In genomic region chr15:66647358-66647757, GRCh38 we compare ENCODE assay signal across 12 cellular contexts. TPM values are rescaled to one million over a fixed set of nuclear protein-coding genes. Genes with fewer than 3 reads are reported as not detected.
DNase-seq lines count a peak whose midpoint lies in the region; ATAC-seq and TF ChIP-seq lines count a peak whose summit lies in the region.
"Had no signal": no experiment of that assay in that cellular context is flagged by ENCODE, and none has a peak within 500 bp of the region (broad histone marks: within the 10 kb centered on the region; RNA-seq: fewer than 3 reads in every experiment).

No MANE protein-coding gene starts in this region.

- TF ChIP-seq RAD21 in IMR-90 (IDR thresholded peaks at IDR 0.05; ENCODE audit: low read length), result no peak

- H3K4me3 Mint-ChIP-seq in dendritic cell treated with granulocyte-macrophage colony-stimulating factor and Interleukin-4, amounts not matched to agents 40 ng/mL and 50 ng/mL, for 4 days, result no peak overlapping the region
- no peak overlapping the region for H3K4me3 Mint-ChIP-seq in stimulated activated effector memory CD8-positive, alpha-beta T cell treated with anti-CD3 and anti-CD28 coated beads, Interleukin-12 subunit alpha, Interleukin-12 subunit beta, amount 100 ng/mL, for 72 hours

- no peaks in the 10 kb centered on the region; a peak in 1 of 4 replicates for H3K79me1 ChIP-seq in IMR-90 (ENCODE audit: low read depth in 1 of 2, low read length in 2 of 2)

- H3K27ac ChIP-seq in IMR-90 (ENCODE audit: insufficient read depth, low read length), result no peak overlapping the region
- peak overlapping the region; percentile 30 for H3K27ac ChIP-seq in layer of hippocampus (ENCODE audit: low read depth, low read length)
- peak overlapping the region in 2 of 4 donors; percentile 7 to 51 for H3K27ac ChIP-seq in gastroesophageal sphincter
- H3K27ac ChIP-seq: pancreas had no signal

- H3K18ac ChIP-seq in IMR-90 (ENCODE audit: low read depth, low read length), result no peak overlapping the region

- peaks cover 12% of the 10 kb centered on the region for H3K4me1 ChIP-seq in IMR-90 (ENCODE audit: control insufficient read depth, insufficient read depth, low read length)
- H3K4me1 ChIP-seq in gastroesophageal sphincter, result peaks cover 0 to 26% (median 0%) of the 10 kb centered on the region in 3 donors
- H3K4me1 ChIP-seq: pancreas had no signal

- H3K4me3 ChIP-seq in IMR-90 (ENCODE audit: insufficient read depth, low read depth, low read length), result no peak overlapping the region
- H3K4me3 ChIP-seq in gastroesophageal sphincter, result no peak overlapping the region
- H3K4me3 ChIP-seq: pancreas had no signal

- TF ChIP-seq POLR2A in IMR-90 (IDR thresholded peaks at IDR 0.05; ENCODE audit: low read depth, low read length) (no peak), gastroesophageal sphincter (IDR thresholded peaks at IDR 0.05) (no peak)

- H3K4me2 ChIP-seq in IMR-90 (ENCODE audit: low read depth, low read length), result no peak overlapping the region

- in situ Hi-C loops in IMR-90 (cut with MboI; ENCODE audit: low sequenced_read_pairs), result no loop called here

- no peak overlapping the region for H3K14ac ChIP-seq in IMR-90 (replicated peaks; ENCODE audit: low read depth, low read length)

- TF ChIP-seq EP300 in gastroesophageal sphincter (IDR thresholded peaks at IDR 0.05), result no peak

- H2AFZ ChIP-seq in IMR-90 (replicated peaks; ENCODE audit: low read length, poor library complexity), result no peak overlapping the region

- no peak for TF ChIP-seq CTCF in IMR-90 (conservative IDR thresholded peaks at IDR 0.05; ENCODE audit: low read depth, low read length)
- TF ChIP-seq CTCF in gastroesophageal sphincter (IDR thresholded peaks at IDR 0.05), result no peak

- H3K27ac Mint-ChIP-seq in dendritic cell treated with granulocyte-macrophage colony-stimulating factor and Interleukin-4, amounts not matched to agents 40 ng/mL and 50 ng/mL, for 4 days, result peak overlapping the region; percentile 28
- no peak overlapping the region for H3K27ac Mint-ChIP-seq in stimulated activated effector memory CD8-positive, alpha-beta T cell treated with anti-CD3 and anti-CD28 coated beads, Interleukin-12 subunit alpha, Interleukin-12 subunit beta, amount 100 ng/mL, for 72 hours
- H3K27ac Mint-ChIP-seq: activated naive CD4-positive, alpha-beta T cell treated with anti-CD3 and anti-CD28 coated beads, Interleukin-2, amount 50 U/mL, for 72 hours had no signal

- dilution Hi-C loops in IMR-90 (cut with HindIII; ENCODE audit: low sequenced_read_pairs, unreplicated experiment), result no loop called here

- no peaks in the 10 kb centered on the region for H3K9me3 Mint-ChIP-seq in dendritic cell treated with granulocyte-macrophage colony-stimulating factor and Interleukin-4, amounts not matched to agents 40 ng/mL and 50 ng/mL, for 4 days
- H3K9me3 Mint-ChIP-seq in stimulated activated effector memory CD8-positive, alpha-beta T cell treated with anti-CD3 and anti-CD28 coated beads, Interleukin-12 subunit alpha, Interleukin-12 subunit beta, amount 100 ng/mL, for 72 hours, result no peaks in the 10 kb centered on the region
- H3K9me3 Mint-ChIP-seq: activated naive CD4-positive, alpha-beta T cell treated with anti-CD3 and anti-CD28 coated beads, Interleukin-2, amount 50 U/mL, for 72 hours had no signal

- H3K9ac ChIP-seq in IMR-90 (ENCODE audit: low read depth, low read length), result no peak overlapping the region

- no peak for ATAC-seq in IMR-90 (ENCODE audit: low read depth)
- peak; percentile 11 for ATAC-seq in stimulated activated effector memory CD8-positive, alpha-beta T cell treated with anti-CD3 and anti-CD28 coated beads, Interleukin-12 subunit alpha, Interleukin-12 subunit beta, amount 100 ng/mL, for 72 hours
- no peak for ATAC-seq in GM19395 (IDR thresholded peaks at IDR 0.05; ENCODE audit: unreplicated experiment)
- no peak for ATAC-seq in gastroesophageal sphincter
- no peak for ATAC-seq in GM18511 (IDR thresholded peaks at IDR 0.05; ENCODE audit: unreplicated experiment)
- no peak for ATAC-seq in GM21526 (IDR thresholded peaks at IDR 0.05; ENCODE audit: low FRiP score, unreplicated experiment)
- ATAC-seq: activated naive CD4-positive, alpha-beta T cell treated with anti-CD3 and anti-CD28 coated beads, Interleukin-2, amount 50 U/mL, for 72 hours; HCT116 had no signal

- DNase-seq in IMR-90, result no peak
- DNase-seq in stimulated activated effector memory CD8-positive, alpha-beta T cell treated with anti-CD3 and anti-CD28 coated beads, Interleukin-12 subunit alpha, Interleukin-12 subunit beta, amount 100 ng/mL, for 72 hours (ENCODE audit: low spot score in 2 of 2), result no peak
- DNase-seq: NCI-H526, pancreas had no signal

- H3K4ac ChIP-seq in IMR-90 (ENCODE audit: low read depth, low read length), result no peak overlapping the region

- H2BK20ac ChIP-seq in IMR-90 (ENCODE audit: low read depth, low read length), result no peak overlapping the region

- H2BK15ac ChIP-seq in IMR-90 (ENCODE audit: low read depth, low read length), result no peak overlapping the region

- H2AK9ac ChIP-seq in IMR-90 (replicated peaks; ENCODE audit: low read depth, low read length, poor library complexity), result peak overlapping the region; percentile 59

- BruUV-seq in IMR-90 (replicated peaks; lab: Mats Ljungman, UMichigan), result no TSS peak

- H2BK120ac ChIP-seq in IMR-90 (ENCODE audit: low read depth, low read length), result no peak overlapping the region

- no peaks in the 10 kb centered on the region for H3K27me3 ChIP-seq in IMR-90 (ENCODE audit: control insufficient read depth, insufficient read depth, low read length)
- H3K27me3 ChIP-seq in layer of hippocampus (ENCODE audit: control insufficient read depth, insufficient read depth, low read length), result no peaks in the 10 kb centered on the region
- H3K27me3 ChIP-seq in gastroesophageal sphincter, result no peaks in the 10 kb centered on the region
- H3K27me3 ChIP-seq: pancreas had no signal

- no peaks in the 10 kb centered on the region for H3K36me3 Mint-ChIP-seq in dendritic cell treated with granulocyte-macrophage colony-stimulating factor and Interleukin-4, amounts not matched to agents 40 ng/mL and 50 ng/mL, for 4 days (ENCODE audit: low read depth)
- no peaks in the 10 kb centered on the region for H3K36me3 Mint-ChIP-seq in stimulated activated effector memory CD8-positive, alpha-beta T cell treated with anti-CD3 and anti-CD28 coated beads, Interleukin-12 subunit alpha, Interleukin-12 subunit beta, amount 100 ng/mL, for 72 hours
- H3K36me3 Mint-ChIP-seq: activated naive CD4-positive, alpha-beta T cell treated with anti-CD3 and anti-CD28 coated beads, Interleukin-2, amount 50 U/mL, for 72 hours had no signal

- H3K56ac ChIP-seq in IMR-90 (ENCODE audit: extremely low read depth, insufficient read depth, low read length), result no peak overlapping the region

- H4K20me1 ChIP-seq in IMR-90 (ENCODE audit: insufficient read depth, low read length), result no peaks in the 10 kb centered on the region

- no peak overlapping the region for H4K91ac ChIP-seq in IMR-90 (ENCODE audit: insufficient read depth, low read depth, low read length)

- H3K27me3 Mint-ChIP-seq in dendritic cell treated with granulocyte-macrophage colony-stimulating factor and Interleukin-4, amounts not matched to agents 40 ng/mL and 50 ng/mL, for 4 days, result peaks cover 13% of the 10 kb centered on the region

- no peaks in the 10 kb centered on the region; the same call in 1 of the 2 replicates for H3K9me1 ChIP-seq in IMR-90 (ENCODE audit: insufficient read depth, low read length)

- H2BK5ac ChIP-seq in IMR-90 (ENCODE audit: low read depth, low read length, poor library complexity, severe bottlenecking), result no peak overlapping the region

- 0 out of 2 replicates have a peak overlapping the region, but pooled peaks have one; percentile 14 for H2AK5ac ChIP-seq in IMR-90 (ENCODE audit: low read depth, low read length)

- intact Hi-C loops in IMR-90 (cut with micrococcal nuclease), result no loop called here
- intact Hi-C loops in dendritic cell treated with granulocyte-macrophage colony-stimulating factor and Interleukin-4, amounts not matched to agents 40 ng/mL and 50 ng/mL, for 4 days (cut with micrococcal nuclease), result no loop called here

- POLR2A ChIA-PET in IMR-90 (lab: Charles Lee; ENCODE audit: unreplicated experiment), result no interaction called here

- CTCF ChIA-PET in IMR-90 (lab: Yijun Ruan, JAX), result no interaction called here

- no peak overlapping the region for H4K8ac ChIP-seq in IMR-90 (ENCODE audit: low read depth in 2 of 2, low read length in 2 of 2)

- H3K4me1 Mint-ChIP-seq in dendritic cell treated with granulocyte-macrophage colony-stimulating factor and Interleukin-4, amounts not matched to agents 40 ng/mL and 50 ng/mL, for 4 days (ENCODE audit: low read depth), result peaks cover 17% of the 10 kb centered on the region
- H3K4me1 Mint-ChIP-seq in stimulated activated effector memory CD8-positive, alpha-beta T cell treated with anti-CD3 and anti-CD28 coated beads, Interleukin-12 subunit alpha, Interleukin-12 subunit beta, amount 100 ng/mL, for 72 hours, result no peaks in the 10 kb centered on the region

- WGBS in IMR-90 (ENCODE audit: extremely low coverage in 2 of 2, insufficient read length in 1 of 2), 2 experiments, result 81% methylated on average over 8 of the region's 16 CpGs; no CpG with 5 or more reads in 1 of the 2 experiments
- no CpG with 5 or more reads among the region's 16 CpGs for WGBS in gastroesophageal sphincter (ENCODE audit: low coverage in 1 of 2), 2 donors

- H3K36me3 ChIP-seq in IMR-90 (ENCODE audit: control insufficient read depth, insufficient read depth, low read length) (no peaks in the 10 kb centered on the region), gastroesophageal sphincter (no peaks in the 10 kb centered on the region)
- H3K36me3 ChIP-seq: pancreas had no signal

- no peaks in the 10 kb centered on the region for H3K9me3 ChIP-seq in IMR-90 (ENCODE audit: control insufficient read depth, insufficient read depth, low read length)
- H3K9me3 ChIP-seq in gastroesophageal sphincter, result no peaks in the 10 kb centered on the region
- H3K9me3 ChIP-seq: pancreas had no signal

- H4K5ac ChIP-seq in IMR-90 (ENCODE audit: low read depth, low read length), result no peak overlapping the region

- H3K23ac ChIP-seq in IMR-90 (ENCODE audit: low read depth, low read length), result no peak overlapping the region

TF ChIP-seq in IMR-90, 13 proteins besides CTCF, POLR2A, EP300 and RAD21:
- no peak for TF ChIP-seq SMC3 (IDR thresholded peaks at IDR 0.05; ENCODE audit: low read depth, low read length)
TF ChIP-seq in IMR-90: peak in this region for 0.

RNA-seq across cellular contexts. Expression of gene SMAD6, which starts 54.7 kb away (rescaled TPM):
- total RNA-seq in IMR-90 (2012; rRNA removed) (3.6 and 4.8 TPM in 2 replicates), gastroesophageal sphincter (10 to 100 TPM in 3 of 4 donors, 1 to 10 TPM in 1; 9.9 to 11.2 (median 10.9) TPM)
- polyA plus RNA-seq in IMR-90 (2012; rRNA removed), result 8.5 and 13.6 TPM in 2 replicates
- 4.7 and 9.3 TPM in 2 replicates for polyA plus RNA-seq in IMR-90 (2012; cell fraction: cytosol; rRNA removed)
- 17.3 and 42.6 TPM in 2 replicates for polyA plus RNA-seq in IMR-90 (2012; cell fraction: nucleus; rRNA removed; ENCODE audit: low replicate concordance)
